19 cellular contexts compared by ENCODE assay signal in the genomic region with DNA sequence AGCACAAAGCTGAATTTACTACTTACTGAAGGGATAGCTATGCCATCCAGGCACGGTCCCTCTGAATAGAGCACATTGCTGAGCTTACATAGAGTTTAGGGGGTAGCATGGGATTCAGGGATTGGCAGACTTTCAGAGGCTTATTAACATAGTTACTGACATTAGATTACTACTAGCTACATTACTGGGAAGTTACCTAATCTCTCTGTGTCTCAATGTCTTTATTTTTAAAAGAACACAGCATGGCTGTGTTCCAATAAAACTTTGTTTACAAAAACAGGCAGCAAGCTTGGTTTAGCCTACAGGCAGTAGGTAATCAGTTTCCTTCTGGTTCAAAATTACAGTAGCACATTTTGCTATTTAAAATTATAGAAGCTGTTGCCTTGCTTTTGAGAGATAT. TPM values are rescaled to one million over a fixed set of nuclear protein-coding genes. Genes with fewer than 3 reads are reported as not detected.
DNase-seq lines count a peak whose midpoint lies in the region; ATAC-seq, FAIRE-seq and TF ChIP-seq lines count a peak whose summit lies in the region.
"Had no signal": no experiment of that assay in that cellular context is flagged by ENCODE, and none has a peak within 500 bp of the region (broad histone marks: within the 10 kb centered on the region; RNA-seq: fewer than 3 reads in every experiment).

No MANE protein-coding gene starts in this region.

- H3K27ac ChIP-seq in liver (ENCODE audit: low read depth in 1 of 2, low read length in 2 of 2) (peak overlapping the region; percentile 61 to 65), HepG2 (ENCODE audit: extremely low read length, insufficient read depth, low read length) (no peak overlapping the region), body of pancreas (no peak overlapping the region), right lobe of liver (peak overlapping the region in 2 of 3 donors; percentile 31 to 63)

- H3K36me3 ChIP-seq in liver (ENCODE audit: control insufficient read depth in 4 of 4, insufficient read depth in 3 of 4, low read depth in 1 of 4, low read length in 3 of 4) (no peaks in the 10 kb centered on the region), HepG2 (replicated peaks in 1 of 2; ENCODE audit: control insufficient read depth in 1 of 2, insufficient read depth in 2 of 2, low read length in 2 of 2) (no peaks in the 10 kb centered on the region), body of pancreas (replicated peaks in 1 of 2; ENCODE audit: insufficient read depth in 1 of 2, low read depth in 2 of 2) (no peaks in the 10 kb centered on the region), right lobe of liver (no peaks in the 10 kb centered on the region)

- TF ChIP-seq CTCF in liver (IDR thresholded peaks at IDR 0.05; ENCODE audit: low read depth, low read length, missing input control) = no peak
- no peak for TF ChIP-seq CTCF in HepG2 (CRISPR knock-in tag; IDR thresholded peaks at IDR 0.05)
- no peak for TF ChIP-seq CTCF in body of pancreas (IDR thresholded peaks at IDR 0.05)
- TF ChIP-seq CTCF in right lobe of liver (IDR thresholded peaks at IDR 0.05) = no peak

- H2AFZ ChIP-seq in HepG2 (ENCODE audit: low read length) = no peak overlapping the region

- H3K4me1 ChIP-seq in liver (ENCODE audit: control insufficient read depth in 4 of 4, insufficient read depth in 4 of 4, low read length in 3 of 4) = peaks cover 4 to 9% (median 7%) of the 10 kb centered on the region in 4 donors
- peaks cover 8% of the 10 kb centered on the region for H3K4me1 ChIP-seq in HepG2 (ENCODE audit: insufficient read depth, low read length)
- peaks cover 15% of the 10 kb centered on the region for H3K4me1 ChIP-seq in body of pancreas
- H3K4me1 ChIP-seq in right lobe of liver = peaks cover 0 to 5% (median 0%) of the 10 kb centered on the region in 4 donors

- no peak overlapping the region for H3K4me2 ChIP-seq in HepG2 (ENCODE audit: low read depth, low read length)

- ATAC-seq in HepG2 = no peak
- ATAC-seq in body of pancreas = peak; percentile 33
- ATAC-seq in right lobe of liver = peak; percentile 76 to 83 (median 82)
- ATAC-seq in HG02678 (IDR thresholded peaks at IDR 0.05; ENCODE audit: unreplicated experiment) = no peak
- ATAC-seq: activated CD8-positive, alpha-beta T cell treated with anti-CD3 and anti-CD28 coated beads for 36 hours; activated T-cell treated with anti-CD3 and anti-CD28 coated beads, Interleukin-2, amount 50 U/mL, for 72 hours; effector memory CD8-positive, alpha-beta T cell had no signal

- peaks cover 45% of the 10 kb centered on the region for H3K79me2 ChIP-seq in HepG2 (ENCODE audit: insufficient read depth, low read length)

- TF ChIP-seq POLR2A in HepG2 (IDR thresholded peaks at IDR 0.05; ENCODE audit: insufficient read depth in 1 of 2, low read depth in 2 of 2, low read length in 2 of 2) (no peak), body of pancreas (IDR thresholded peaks at IDR 0.05) (no peak), right lobe of liver (IDR thresholded peaks at IDR 0.05) (no peak)

- FAIRE-seq in HepG2 (lab: Jason Lieb, UNC) = no peak
- FAIRE-seq: D721Med, GM18507 had no signal

- H3K9me3 ChIP-seq in liver (ENCODE audit: control insufficient read depth in 4 of 4, low read length in 3 of 4) = no peaks in the 10 kb centered on the region
- no peaks in the 10 kb centered on the region for H3K9me3 ChIP-seq in HepG2 (ENCODE audit: low read length)
- no peaks in the 10 kb centered on the region for H3K9me3 ChIP-seq in body of pancreas
- no peaks in the 10 kb centered on the region for H3K9me3 ChIP-seq in right lobe of liver

- CTCF ChIA-PET in HepG2 (lab: Yijun Ruan, JAX; ENCODE audit: low intra/inter-chr PET ratio, low total read pairs) = no interaction called here

- H3K4me3 ChIP-seq in liver (ENCODE audit: low read depth in 1 of 3, low read length in 3 of 3) (no peak overlapping the region), HepG2 (replicated peaks in 1 of 3; ENCODE audit: insufficient read depth in 1 of 3, low read depth in 2 of 3, low read length in 3 of 3) (no peak overlapping the region), body of pancreas (no peak overlapping the region), right lobe of liver (no peak overlapping the region)

- WGBS in liver = 45% methylated on average over 1 of the region's 1 CpG
- 100% methylated on average over 1 of the region's 1 CpG for WGBS in HepG2 (ENCODE audit: low lambda C conversion rate)
- WGBS in body of pancreas, 2 donors = 67 to 70% methylated on average over 1 of the region's 1 CpG
- 42% methylated on average over 1 of the region's 1 CpG for WGBS in right lobe of liver (ENCODE audit: insufficient coverage, low coverage, low lambda C conversion rate, missing lambda C conversion rate)

- BruUV-seq in HepG2 (replicated peaks; lab: Mats Ljungman, UMichigan) = no TSS peak

- TF ChIP-seq EP300 in HepG2 (IDR thresholded peaks at IDR 0.05; ENCODE audit: low read depth in 2 of 2, low read length in 2 of 2) = no peak
- TF ChIP-seq EP300 in HepG2 (CRISPR knock-in tag; IDR thresholded peaks at IDR 0.05; ENCODE audit: borderline replicate concordance) = no peak

- intact Hi-C loops in HepG2 (cut with micrococcal nuclease; ENCODE audit: unreplicated experiment) = no loop called here
- intact Hi-C loops in body of pancreas (cut with DNase I) = no loop called here
- intact Hi-C loops in right lobe of liver (cut with DNase I) = no loop called here

- H3K9ac ChIP-seq in liver (ENCODE audit: low read depth in 1 of 2, low read length in 2 of 2) = no peak overlapping the region
- H3K9ac ChIP-seq in HepG2 (ENCODE audit: insufficient read depth, low read depth, low read length) = no peak overlapping the region

- no peaks in the 10 kb centered on the region; the same call in 1 of the 2 replicates for H4K20me1 ChIP-seq in HepG2 (ENCODE audit: insufficient read depth, low read length)

- in situ Hi-C loops in HepG2 (cut with HindIII; ENCODE audit: extremely low pct_ligation_motif_present, low pct_unique_long_range_greater_than_20kb) = no loop called here

- TF ChIP-seq RAD21 in liver (IDR thresholded peaks at IDR 0.05) (no peak), HepG2 (CRISPR knock-in tag; IDR thresholded peaks at IDR 0.05) (no peak)

- DNase-seq in HepG2 (ENCODE audit: low spot score) (no peak), body of pancreas (no peak), right lobe of liver (no peak), hepatic stellate cell (ENCODE audit: low spot score) (no peak), DMS53 treated with DMSO at 0.1 percent for 48 hours (lab: John Stamatoyannopoulos, UW; ENCODE audit: unreplicated experiment) (no peak), DMS153 treated with DMSO at 0.1 percent for 48 hours (lab: John Stamatoyannopoulos, UW; ENCODE audit: unreplicated experiment) (no peak)
- DNase-seq: activated CD8-positive, alpha-beta T cell treated with anti-CD3 and anti-CD28 coated beads for 36 hours; activated naive CD8-positive, alpha-beta T cell treated with anti-CD3 and anti-CD28 coated beads for 36 hours; activated T-cell treated with anti-CD3 and anti-CD28 coated beads, Interleukin-2, amount 50 U/mL, for 72 hours; caudate nucleus; effector memory CD8-positive, alpha-beta T cell; KBM-7; NCI-H1694 treated with DMSO at 0.1 percent for 48 hours; NCI-H510A; stimulated activated naive CD4-positive, alpha-beta T cell had no signal

- POLR2A ChIA-PET in HepG2 (lab: Yijun Ruan, JAX) = no interaction called here

- H3K27me3 ChIP-seq in liver (ENCODE audit: control insufficient read depth in 4 of 4, insufficient read depth in 4 of 4, low read length in 3 of 4) (no peaks in the 10 kb centered on the region), HepG2 (ENCODE audit: control insufficient read depth in 1 of 2, insufficient read depth in 2 of 2, low read length in 2 of 2) (no peaks in the 10 kb centered on the region), body of pancreas (no peaks in the 10 kb centered on the region), right lobe of liver (no peaks in the 10 kb centered on the region)

TF ChIP-seq in liver, 16 proteins besides CTCF, POLR2A, EP300 and RAD21:
- TF ChIP-seq JUND (IDR thresholded peaks at IDR 0.05) (no peak), FOXA2 (IDR thresholded peaks at IDR 0.05) (peak; percentile 39), HNF4A (conservative IDR thresholded peaks at IDR 0.05) (peak; percentile 27 to 34), GABPA (IDR thresholded peaks at IDR 0.05 in 1 of 2, conservative IDR thresholded peaks at IDR 0.05 in 1 of 2) (peak in 1 of 2 donors; percentile 9)

TF ChIP-seq in HepG2, 621 proteins besides CTCF, POLR2A, EP300 and RAD21 (continues in another document):
- TF ChIP-seq, protein P1, sequence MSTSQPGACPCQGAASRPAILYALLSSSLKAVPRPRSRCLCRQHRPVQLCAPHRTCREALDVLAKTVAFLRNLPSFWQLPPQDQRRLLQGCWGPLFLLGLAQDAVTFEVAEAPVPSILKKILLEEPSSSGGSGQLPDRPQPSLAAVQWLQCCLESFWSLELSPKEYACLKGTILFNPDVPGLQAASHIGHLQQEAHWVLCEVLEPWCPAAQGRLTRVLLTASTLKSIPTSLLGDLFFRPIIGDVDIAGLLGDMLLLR (CRISPR knock-in tag; IDR thresholded peaks at IDR 0.05) = no peak

RNA-seq across cellular contexts. Expression of a gene that starts 7.0 kb away (rescaled TPM):
- total RNA-seq in liver (10 to 100 TPM in 1 of 2 donors, 1 to 10 TPM in 1; 7.4 to 14.4 TPM), HepG2 (2016; rRNA removed; fragmentation: Illumina TruSeq; extraction: Trizol) (11.7 and 18.4 TPM in 2 replicates), body of pancreas (1 to 10 TPM; 4.4 to 9.9 TPM), right lobe of liver (1 to 10 TPM; 5.5 to 9.6 (median 7.2) TPM)
- polyA plus RNA-seq in liver (1 to 10 TPM; 2.9 TPM), HepG2 (2011; rRNA removed) (2.6 and 2.8 TPM in 2 replicates)
- total RNA-seq in HepG2 (2016; cell fraction: cytosol; rRNA removed; fragmentation: Illumina TruSeq; extraction: Trizol; ENCODE audit: low read depth) = 29.5 and 30.8 TPM in 2 replicates
- total RNA-seq in HepG2 (2016; cell fraction: insoluble cytoplasmic fraction; rRNA removed; fragmentation: Illumina TruSeq; extraction: Trizol) = 12.4 and 16.0 TPM in 2 replicates
- total RNA-seq in HepG2 (2016; cell fraction: membrane; rRNA removed; fragmentation: Illumina TruSeq; extraction: Trizol) = 21.3 and 27.0 TPM in 2 replicates
- total RNA-seq in HepG2 (2016; cell fraction: nucleus; rRNA removed; fragmentation: Illumina TruSeq; extraction: Trizol) = 10.2 and 11.7 TPM in 2 replicates
- polyA plus RNA-seq in HepG2 (2011; cell fraction: cytosol; rRNA removed) = 1.7 and 3.5 TPM in 2 replicates
- 1.6 TPM in 2 replicates for polyA plus RNA-seq in HepG2 (2011; cell fraction: nucleus; rRNA removed)
- polyA plus RNA-seq in HepG2 (2012) = 7.8 and 8.3 TPM in 2 replicates
- polyA plus RNA-seq in HepG2 (2016; cell fraction: cytosol; fragmentation: Illumina TruSeq; extraction: Trizol; ENCODE audit: low read depth) = 0.57 and 0.74 TPM in 2 replicates
- polyA plus RNA-seq in HepG2 (2016; cell fraction: insoluble cytoplasmic fraction; fragmentation: Illumina TruSeq; extraction: Trizol; ENCODE audit: low read depth) = 13.1 and 14.9 TPM in 2 replicates
- polyA plus RNA-seq in HepG2 (2016; cell fraction: membrane; fragmentation: Illumina TruSeq; extraction: Trizol; ENCODE audit: low read depth) = 2.8 and 3.1 TPM in 2 replicates
- polyA plus RNA-seq in HepG2 (2016; cell fraction: nucleus; fragmentation: Illumina TruSeq; extraction: Trizol; ENCODE audit: insufficient read depth, low read depth) = 6.6 and 6.7 TPM in 2 replicates
- 6.6 and 12.6 TPM in 2 replicates for polyA minus RNA-seq in HepG2 (2011; rRNA and poly(A)+ RNA removed; ENCODE audit: low replicate concordance)
- polyA minus RNA-seq in HepG2 (2011; cell fraction: cytosol; rRNA and poly(A)+ RNA removed) = 8.1 and 10.3 TPM in 2 replicates
- polyA minus RNA-seq in HepG2 (2011; cell fraction: nucleus; rRNA and poly(A)+ RNA removed) = 12.7 and 12.9 TPM in 2 replicates

Comparison
In these comparisons a context has a peak if more than half of its experiments do, and no peak if none do; other contexts are left out.
1. H3K27ac ChIP-seq: peak in liver (2 of 2) and right lobe of liver (2 of 3); none in HepG2 (single experiment) and body of pancreas (0 of 4).
2. ATAC-seq: peak in body of pancreas (single experiment) and right lobe of liver (4 of 4); none in HepG2 (single experiment) and HG02678 (single experiment).